Comparison of ENCODE assay signal across 22 cellular contexts in the genomic region with DNA sequence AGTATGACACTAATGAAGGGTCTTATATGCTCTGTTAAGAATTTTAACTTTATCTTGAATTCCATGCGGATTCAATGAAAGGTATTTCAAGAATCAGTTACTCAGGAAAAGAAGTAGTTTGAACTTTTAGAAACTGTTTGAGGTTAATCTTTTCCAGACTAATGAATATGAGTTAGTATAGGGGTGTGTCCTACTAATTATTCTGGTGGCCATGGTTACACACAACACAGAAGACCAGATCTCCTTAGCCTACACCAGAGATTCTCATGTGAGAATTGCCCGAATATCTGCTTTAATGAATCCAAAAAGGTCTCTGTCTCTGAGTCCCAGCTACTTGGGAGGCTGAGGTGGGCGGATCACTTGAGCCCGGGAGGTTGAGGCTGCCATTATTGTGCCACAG.
"Had no signal": no experiment of that assay in that cellular context is flagged by ENCODE, and none has a peak within 500 bp of the region (broad histone marks: within the 10 kb centered on the region; RNA-seq: fewer than 3 reads in every experiment).

No MANE protein-coding gene starts in this region.

- H3K27me3 ChIP-seq: esophagus muscularis mucosa, gastrocnemius medialis, heart right ventricle, testis, tibial nerve had no signal

- H3K4me1 ChIP-seq: esophagus muscularis mucosa, gastrocnemius medialis, heart right ventricle, testis, tibial nerve had no signal

- H3K4me3 Mint-ChIP-seq: central memory CD8-positive, alpha-beta T cell; naive thymus-derived CD8-positive, alpha-beta T cell; neural crest cell; stimulated activated naive B cell treated with anti-CD40 and anti-IgM and Interleukin-4, amounts not matched to agents 10 μg/mL and 1 μg/mL and 100 μg/mL, for 72 hours; stimulated activated naive CD8-positive, alpha-beta T cell treated with anti-CD3 and anti-CD28 coated beads, Interleukin-15, amount 100 ng/mL, for 72 hours had no signal

- DNase-seq: cortex of kidney; dorsolateral prefrontal cortex; effector CD8-positive, alpha-beta T cell; gastrocnemius medialis; heart right ventricle; islet precursor cell; left cardiac atrium; mammary epithelial cell; mucosa of descending colon; naive thymus-derived CD8-positive, alpha-beta T cell; posterior cingulate gyrus; stimulated activated CD4-positive, alpha-beta T cell treated with anti-CD3 and anti-CD28 coated beads, Interleukin-2, amount 100 ng/mL, for 24 hours; stimulated activated CD4-positive, alpha-beta T cell treated with anti-CD3 and anti-CD28 coated beads, Interleukin-4, amount 100 ng/mL, for 4 hours; stimulated activated naive B cell treated with anti-CD40 and anti-IgM and Interleukin-4, amounts not matched to agents 10 μg/mL and 1 μg/mL and 100 μg/mL, for 72 hours; stimulated activated naive CD8-positive, alpha-beta T cell treated with anti-CD3 and anti-CD28 coated beads, Interleukin-15, amount 100 ng/mL, for 72 hours; testis had no signal

- H3K36me3 ChIP-seq: esophagus muscularis mucosa, gastrocnemius medialis, heart right ventricle, tibial nerve had no signal

- H3K9me3 Mint-ChIP-seq: central memory CD8-positive, alpha-beta T cell; naive thymus-derived CD8-positive, alpha-beta T cell; neural crest cell; stimulated activated naive B cell treated with anti-CD40 and anti-IgM and Interleukin-4, amounts not matched to agents 10 μg/mL and 1 μg/mL and 100 μg/mL, for 72 hours; stimulated activated naive CD8-positive, alpha-beta T cell treated with anti-CD3 and anti-CD28 coated beads, Interleukin-15, amount 100 ng/mL, for 72 hours had no signal

- ATAC-seq: gastrocnemius medialis; heart right ventricle; left cardiac atrium; naive thymus-derived CD8-positive, alpha-beta T cell; sciatic nerve; stimulated activated naive B cell treated with anti-CD40 and anti-IgM and Interleukin-4, amounts not matched to agents 10 μg/mL and 1 μg/mL and 100 μg/mL, for 72 hours; stimulated activated naive CD8-positive, alpha-beta T cell treated with anti-CD3 and anti-CD28 coated beads, Interleukin-15, amount 100 ng/mL, for 72 hours had no signal

- H3K27ac Mint-ChIP-seq: naive thymus-derived CD8-positive, alpha-beta T cell; stimulated activated naive B cell treated with anti-CD40 and anti-IgM and Interleukin-4, amounts not matched to agents 10 μg/mL and 1 μg/mL and 100 μg/mL, for 72 hours; stimulated activated naive CD8-positive, alpha-beta T cell treated with anti-CD3 and anti-CD28 coated beads, Interleukin-15, amount 100 ng/mL, for 72 hours had no signal

- H3K36me3 Mint-ChIP-seq: naive thymus-derived CD8-positive, alpha-beta T cell; stimulated activated naive B cell treated with anti-CD40 and anti-IgM and Interleukin-4, amounts not matched to agents 10 μg/mL and 1 μg/mL and 100 μg/mL, for 72 hours had no signal

- FAIRE-seq: endometrium had no signal

- H3K4me3 ChIP-seq: dorsolateral prefrontal cortex, esophagus muscularis mucosa, gastrocnemius medialis, heart right ventricle, mucosa of descending colon, testis, tibial nerve had no signal

- H3K4me1 Mint-ChIP-seq: central memory CD8-positive, alpha-beta T cell; naive thymus-derived CD8-positive, alpha-beta T cell; stimulated activated naive B cell treated with anti-CD40 and anti-IgM and Interleukin-4, amounts not matched to agents 10 μg/mL and 1 μg/mL and 100 μg/mL, for 72 hours; stimulated activated naive CD8-positive, alpha-beta T cell treated with anti-CD3 and anti-CD28 coated beads, Interleukin-15, amount 100 ng/mL, for 72 hours had no signal

- H3K9me3 ChIP-seq: esophagus muscularis mucosa, gastrocnemius medialis, heart right ventricle, mucosa of descending colon, testis, tibial nerve had no signal

- H3K27ac ChIP-seq: dorsolateral prefrontal cortex, esophagus muscularis mucosa, gastrocnemius medialis, heart right ventricle, testis, tibial nerve had no signal
